ENCODE assay signal across 18 cellular contexts in genomic region chr2:98501896-98502295, GRCh38. TPM values are rescaled to one million over a fixed set of nuclear protein-coding genes. Genes with fewer than 3 reads are reported as not detected.
A peak's percentile ranks its signal among the peaks of the same experiment; 100 is the strongest.
DNase-seq lines count a peak whose midpoint lies in the region; ATAC-seq and TF ChIP-seq lines count a peak whose summit lies in the region.
"Had no signal": no experiment of that assay in that cellular context is flagged by ENCODE, and none has a peak within 500 bp of the region (broad histone marks: within the 10 kb centered on the region; RNA-seq: fewer than 3 reads in every experiment).

No MANE protein-coding gene starts in this region.

- no peak for DNase-seq in activated naive CD8-positive, alpha-beta T cell treated with anti-CD3 and anti-CD28 coated beads for 36 hours
- DNase-seq in mesendoderm (no peak), DMS 273 (lab: John Stamatoyannopoulos, UW; ENCODE audit: unreplicated experiment) (no peak)
- no peak for DNase-seq in stimulated activated effector memory CD8-positive, alpha-beta T cell treated with anti-CD3 and anti-CD28 coated beads, Interleukin-12 subunit alpha, Interleukin-12 subunit beta, amount 100 ng/mL, for 72 hours (ENCODE audit: low spot score in 2 of 2)
- DNase-seq: activated naive CD4-positive, alpha-beta T cell treated with anti-CD3 and anti-CD28 coated beads, Interleukin-2, amount 10 ng/mL, durations not matched to agents 7 days and 5 days; central memory CD4-positive, alpha-beta T cell; Karpas-422; left lung; naive B cell; NCI-H1436; NK-92 treated with Interleukin-12 subunit alpha and Interleukin-12 subunit beta, amount 100 ng/mL, for 24 hours; WERI-Rb-1 had no signal

- no peak overlapping the region for H3K23ac ChIP-seq in mesendoderm (ENCODE audit: low read length)

- no peak overlapping the region for H3K4me3 Mint-ChIP-seq in activated naive CD8-positive, alpha-beta T cell
- H3K4me3 Mint-ChIP-seq in activated naive CD8-positive, alpha-beta T cell treated with anti-CD3 and anti-CD28 coated beads for 36 hours, result no peak overlapping the region
- peak overlapping the region in 1 of 5 experiments; percentile 44 for H3K4me3 Mint-ChIP-seq in brain
- no peak overlapping the region for H3K4me3 Mint-ChIP-seq in stimulated activated effector memory CD8-positive, alpha-beta T cell treated with anti-CD3 and anti-CD28 coated beads, Interleukin-12 subunit alpha, Interleukin-12 subunit beta, amount 100 ng/mL, for 72 hours
- H3K4me3 Mint-ChIP-seq: activated naive CD4-positive, alpha-beta T cell treated with anti-CD3 and anti-CD28 coated beads, Interleukin-2, amount 10 ng/mL, durations not matched to agents 7 days and 5 days; naive B cell had no signal

- H3K4ac ChIP-seq in mesendoderm (ENCODE audit: low read depth, low read length), result no peak overlapping the region

- peaks cover 66% of the 10 kb centered on the region for H3K79me1 ChIP-seq in mesendoderm (ENCODE audit: low read length)

- no peak overlapping the region for H2BK15ac ChIP-seq in mesendoderm (replicated peaks; ENCODE audit: low read depth)

- H4K5ac ChIP-seq in mesendoderm (ENCODE audit: low read length), result no peak overlapping the region

- peak overlapping the region; percentile 62 for H3K27ac Mint-ChIP-seq in activated naive CD8-positive, alpha-beta T cell
- H3K27ac Mint-ChIP-seq in activated naive CD8-positive, alpha-beta T cell treated with anti-CD3 and anti-CD28 coated beads for 36 hours, result no peak overlapping the region
- peak overlapping the region; percentile 57 to 94 (median 86) for H3K27ac Mint-ChIP-seq in brain
- peak overlapping the region; percentile 80 for H3K27ac Mint-ChIP-seq in stimulated activated effector memory CD8-positive, alpha-beta T cell treated with anti-CD3 and anti-CD28 coated beads, Interleukin-12 subunit alpha, Interleukin-12 subunit beta, amount 100 ng/mL, for 72 hours
- H3K27ac Mint-ChIP-seq: activated naive CD4-positive, alpha-beta T cell treated with anti-CD3 and anti-CD28 coated beads, Interleukin-2, amount 10 ng/mL, durations not matched to agents 7 days and 5 days; naive B cell had no signal

- H2BK120ac ChIP-seq in mesendoderm (ENCODE audit: low read depth, low read length), result no peak overlapping the region

- no peak overlapping the region for H3K27ac ChIP-seq in mesendoderm (ENCODE audit: low read depth, low read length)
- H3K27ac ChIP-seq: left lung, right atrium auricular region, WERI-Rb-1 had no signal

- H3K4me3 ChIP-seq in mesendoderm (ENCODE audit: low read length), result no peak overlapping the region
- H3K4me3 ChIP-seq: HAP-1, left lung, right atrium auricular region had no signal

- peaks cover 48% of the 10 kb centered on the region for H3K79me2 ChIP-seq in mesendoderm (ENCODE audit: control insufficient read depth, insufficient read depth, low read length)

- no peak for ATAC-seq in stimulated activated effector memory CD8-positive, alpha-beta T cell treated with anti-CD3 and anti-CD28 coated beads, Interleukin-12 subunit alpha, Interleukin-12 subunit beta, amount 100 ng/mL, for 72 hours
- ATAC-seq in GM18519 (IDR thresholded peaks at IDR 0.05; ENCODE audit: low FRiP score, unreplicated experiment) (no peak), GM19467 (IDR thresholded peaks at IDR 0.05; ENCODE audit: unreplicated experiment) (no peak)

- peaks cover 1% of the 10 kb centered on the region for H3K36me3 ChIP-seq in mesendoderm (ENCODE audit: control insufficient read depth, insufficient read depth, low read length)
- H3K36me3 ChIP-seq: HAP-1, left lung, right atrium auricular region, WERI-Rb-1 had no signal

- peaks cover 11% of the 10 kb centered on the region for H3K36me3 Mint-ChIP-seq in activated naive CD8-positive, alpha-beta T cell
- peaks cover 41% of the 10 kb centered on the region for H3K36me3 Mint-ChIP-seq in activated naive CD8-positive, alpha-beta T cell treated with anti-CD3 and anti-CD28 coated beads for 36 hours
- peaks cover 34% of the 10 kb centered on the region for H3K36me3 Mint-ChIP-seq in brain
- peaks cover 27% of the 10 kb centered on the region for H3K36me3 Mint-ChIP-seq in stimulated activated effector memory CD8-positive, alpha-beta T cell treated with anti-CD3 and anti-CD28 coated beads, Interleukin-12 subunit alpha, Interleukin-12 subunit beta, amount 100 ng/mL, for 72 hours

- H2BK5ac ChIP-seq in mesendoderm (ENCODE audit: low read length), result no peak overlapping the region

- H3K4me1 Mint-ChIP-seq in activated naive CD8-positive, alpha-beta T cell (ENCODE audit: low read depth), result peaks cover 87% of the 10 kb centered on the region
- H3K4me1 Mint-ChIP-seq in activated naive CD8-positive, alpha-beta T cell treated with anti-CD3 and anti-CD28 coated beads for 36 hours, result peaks cover 57% of the 10 kb centered on the region
- H3K4me1 Mint-ChIP-seq in brain, result peaks cover 81% of the 10 kb centered on the region
- peaks cover 85% of the 10 kb centered on the region for H3K4me1 Mint-ChIP-seq in stimulated activated effector memory CD8-positive, alpha-beta T cell treated with anti-CD3 and anti-CD28 coated beads, Interleukin-12 subunit alpha, Interleukin-12 subunit beta, amount 100 ng/mL, for 72 hours

- no peak overlapping the region for H3K4me2 ChIP-seq in mesendoderm (ENCODE audit: low read length)

- no peak for TF ChIP-seq CTCF in brain (conservative IDR thresholded peaks at IDR 0.05)

- H3K56ac ChIP-seq in mesendoderm (ENCODE audit: low read length), result no peak overlapping the region

- H3K9ac ChIP-seq in mesendoderm (ENCODE audit: low read length), result no peak overlapping the region

- H3K27me3 ChIP-seq in mesendoderm (ENCODE audit: insufficient read depth, low read length, poor library complexity), result no peaks in the 10 kb centered on the region
- H3K27me3 ChIP-seq: left lung, right atrium auricular region had no signal

- no peak overlapping the region for H4K8ac ChIP-seq in mesendoderm (ENCODE audit: low read depth, low read length)

- no peaks in the 10 kb centered on the region for H3K27me3 Mint-ChIP-seq in activated naive CD8-positive, alpha-beta T cell
- H3K27me3 Mint-ChIP-seq in activated naive CD8-positive, alpha-beta T cell treated with anti-CD3 and anti-CD28 coated beads for 36 hours, result no peaks in the 10 kb centered on the region
- H3K27me3 Mint-ChIP-seq in brain, result no peaks in the 10 kb centered on the region
- H3K27me3 Mint-ChIP-seq: activated naive CD4-positive, alpha-beta T cell treated with anti-CD3 and anti-CD28 coated beads, Interleukin-2, amount 10 ng/mL, durations not matched to agents 7 days and 5 days; naive B cell had no signal

- no peaks in the 10 kb centered on the region for H3K9me3 Mint-ChIP-seq in activated naive CD8-positive, alpha-beta T cell (ENCODE audit: low read depth)
- H3K9me3 Mint-ChIP-seq in activated naive CD8-positive, alpha-beta T cell treated with anti-CD3 and anti-CD28 coated beads for 36 hours, result peaks cover 6% of the 10 kb centered on the region
- peaks cover 0 to 15% (median 15%) of the 10 kb centered on the region in 5 experiments for H3K9me3 Mint-ChIP-seq in brain
- no peaks in the 10 kb centered on the region for H3K9me3 Mint-ChIP-seq in stimulated activated effector memory CD8-positive, alpha-beta T cell treated with anti-CD3 and anti-CD28 coated beads, Interleukin-12 subunit alpha, Interleukin-12 subunit beta, amount 100 ng/mL, for 72 hours

- H2AK5ac ChIP-seq in mesendoderm (ENCODE audit: low read length), result no peak overlapping the region

- H3K18ac ChIP-seq in mesendoderm (ENCODE audit: low read length), result peak overlapping the region; percentile 44

- no CpG with 5 or more reads among the region's 3 CpGs for WGBS in mesendoderm (ENCODE audit: extremely low coverage, insufficient coverage, low lambda C conversion rate)

- H3K4me1 ChIP-seq in mesendoderm (ENCODE audit: control insufficient read depth, low read depth, low read length), result peaks cover 14% of the 10 kb centered on the region

RNA-seq across cellular contexts. Expression of gene INPP4A, which starts 57.2 kb away (rescaled TPM):
- total RNA-seq in activated naive CD8-positive, alpha-beta T cell treated with anti-CD3 and anti-CD28 coated beads for 36 hours, result 10 to 100 TPM; 31.6 to 31.9 TPM
- 11.1 TPM for polyA plus RNA-seq in brain (ENCODE audit: insufficient read depth, low read depth, low replicate concordance)
- polyA plus RNA-seq in mesendoderm (2013, experiment 1 of 2), result 11.4 TPM
- polyA plus RNA-seq in mesendoderm (2013, experiment 2 of 2), result 10.8 TPM
